ENCODE assay signal across 18 cellular contexts in genomic region chr14:102733326-102733725, GRCh38.
"Had no signal": no experiment of that assay in that cellular context is flagged by ENCODE, and none has a peak within 500 bp of the region (broad histone marks: within the 10 kb centered on the region; RNA-seq: fewer than 3 reads in every experiment).

No MANE protein-coding gene starts in this region.

- FAIRE-seq: colon, keratinocyte, pancreas, urothelium cell line had no signal

- H2AFZ ChIP-seq: hepatocyte had no signal

- H3K27ac ChIP-seq: esophagus muscularis mucosa, hepatocyte, left ventricle myocardium inferior, pancreas, thoracic aorta had no signal

- H3K36me3 ChIP-seq: pancreas, thoracic aorta had no signal

- H3K9ac ChIP-seq: SK-N-SH had no signal

- H3K4me3 Mint-ChIP-seq: activated naive CD4-positive, alpha-beta T cell treated with anti-CD3 and anti-CD28 coated beads for 36 hours; nephron; T-cell had no signal

- ATAC-seq: pancreas, T-cell had no signal

- H3K9me3 ChIP-seq: esophagus muscularis mucosa, left ventricle myocardium inferior, pancreas, SK-N-SH, thoracic aorta had no signal

- H3K4me3 ChIP-seq: esophagus muscularis mucosa, hepatocyte, left ventricle myocardium inferior, pancreas, thoracic aorta had no signal

- H3K9me3 Mint-ChIP-seq: activated naive CD4-positive, alpha-beta T cell treated with anti-CD3 and anti-CD28 coated beads for 36 hours; T-cell had no signal

- H3K4me1 ChIP-seq: esophagus muscularis mucosa, left ventricle myocardium inferior, pancreas had no signal

- H3K4me2 ChIP-seq: hepatocyte, SK-N-SH had no signal

- H3K27ac Mint-ChIP-seq: activated naive CD4-positive, alpha-beta T cell treated with anti-CD3 and anti-CD28 coated beads for 36 hours; nephron; T-cell had no signal

- DNase-seq: activated CD4-positive, alpha-beta T cell treated with anti-CD3 and anti-CD28 coated beads for 1 hour; activated CD4-positive, alpha-beta T cell treated with anti-CD3 and anti-CD28 coated beads, Interleukin-2, amount 50 U/mL, for 48 hours; activated CD8-positive, alpha-beta memory T cell treated with anti-CD3 and anti-CD28 coated beads, Interleukin-2, amount 50 U/mL, for 4 hours; activated naive CD4-positive, alpha-beta T cell treated with anti-CD3 and anti-CD28 coated beads for 36 hours; left ventricle myocardium inferior; mesenchymal stem cell; pancreas; SK-N-SH; stimulated activated CD4-positive, alpha-beta T cell treated with anti-CD3 and anti-CD28 coated beads, Interleukin-12 subunit alpha, Interleukin-12 subunit beta, amount 100 ng/mL, for 4 hours; stimulated activated CD4-positive, alpha-beta T cell treated with anti-CD3 and anti-CD28 coated beads, Interleukin-2, amount 100 ng/mL, for 24 hours; T-cell had no signal

- H3K4me1 Mint-ChIP-seq: T-cell had no signal

- H3K27me3 ChIP-seq: esophagus muscularis mucosa, hepatocyte, pancreas had no signal

- H3K27me3 Mint-ChIP-seq: T-cell had no signal
